ENCODE assay signal across 1 cellular context in the genomic region with DNA sequence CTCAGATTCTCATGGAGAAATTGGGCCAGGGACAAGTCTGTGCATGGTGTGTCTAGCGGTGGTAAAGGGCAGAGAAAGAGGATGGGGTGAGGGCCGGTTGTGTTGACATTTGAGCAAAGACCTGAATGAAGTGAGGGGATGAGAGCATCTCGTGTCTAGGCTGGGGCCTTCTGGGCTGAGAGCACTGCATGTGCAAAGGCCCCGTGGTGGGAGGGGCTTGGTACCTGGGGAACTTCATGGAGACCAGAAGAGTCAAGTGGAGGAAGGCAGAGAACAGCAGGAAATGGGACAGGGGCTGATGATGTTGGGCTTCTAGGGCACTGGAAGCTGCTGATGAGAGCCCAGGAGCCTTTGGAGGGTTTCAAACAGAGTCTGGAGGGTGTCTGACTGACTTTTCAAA.
TF ChIP-seq lines count a peak whose summit lies in the region.

No MANE protein-coding gene starts in this region.

TF ChIP-seq in A549, 52 proteins besides CTCF, POLR2A, EP300 and RAD21:
- no peak for TF ChIP-seq FOSB (CRISPR knock-in tag; IDR thresholded peaks at IDR 0.05)
- TF ChIP-seq HOXB5 (CRISPR knock-in tag; IDR thresholded peaks at IDR 0.05): no peak
- no peak for TF ChIP-seq NR3C1 (IDR thresholded peaks at IDR 0.05)
- TF ChIP-seq TFCP2L1 (CRISPR knock-in tag; IDR thresholded peaks at IDR 0.05): no peak
- TF ChIP-seq SMC3 (IDR thresholded peaks at IDR 0.05): no peak
- no peak for TF ChIP-seq HDAC2 (IDR thresholded peaks at IDR 0.05)
- TF ChIP-seq CHD4 (IDR thresholded peaks at IDR 0.05; ENCODE audit: borderline replicate concordance): no peak
- TF ChIP-seq CBX2 (IDR thresholded peaks at IDR 0.05; ENCODE audit: borderline replicate concordance, low read depth): no peak
